1 cellular context compared by ENCODE assay signal in the genomic region with DNA sequence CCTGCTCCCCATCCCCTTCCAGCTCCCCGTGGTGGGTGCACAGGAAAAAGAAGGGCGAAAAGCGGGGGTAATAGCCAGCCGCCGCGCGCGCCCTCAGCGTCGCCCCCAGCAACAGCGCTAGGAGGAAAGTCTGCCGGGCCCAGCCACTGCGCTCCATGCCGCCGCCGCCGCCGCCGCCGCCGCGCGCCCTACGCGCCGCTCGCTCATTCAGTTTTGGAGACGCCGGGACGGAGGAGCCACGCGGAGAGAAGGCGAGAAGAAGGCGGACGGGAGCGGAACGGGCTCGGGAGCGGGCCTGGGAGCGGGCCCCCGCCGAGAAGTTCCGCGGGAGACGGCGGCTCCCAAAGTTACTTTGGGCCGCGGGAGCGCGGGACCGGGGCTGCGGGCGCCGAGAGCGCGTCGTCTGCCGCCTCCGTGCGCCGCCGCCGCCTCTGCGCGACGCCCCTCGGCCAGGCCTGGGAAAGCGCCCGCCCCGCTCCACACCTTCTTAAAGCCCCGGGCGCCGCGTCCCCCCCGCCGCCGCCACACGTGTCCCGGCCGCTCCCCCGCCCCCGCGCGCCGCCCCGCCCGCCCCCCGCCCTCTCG.
TF ChIP-seq lines count a peak whose summit lies in the region.

A gene (minus strand): TSS at position 459 of the 585 bp plus-strand sequence. CDS start 302 bp downstream, at position 157.

TF ChIP-seq in K562, 482 proteins besides CTCF, POLR2A, EP300 and RAD21 (continued from another document):
- TF ChIP-seq, protein P1, sequence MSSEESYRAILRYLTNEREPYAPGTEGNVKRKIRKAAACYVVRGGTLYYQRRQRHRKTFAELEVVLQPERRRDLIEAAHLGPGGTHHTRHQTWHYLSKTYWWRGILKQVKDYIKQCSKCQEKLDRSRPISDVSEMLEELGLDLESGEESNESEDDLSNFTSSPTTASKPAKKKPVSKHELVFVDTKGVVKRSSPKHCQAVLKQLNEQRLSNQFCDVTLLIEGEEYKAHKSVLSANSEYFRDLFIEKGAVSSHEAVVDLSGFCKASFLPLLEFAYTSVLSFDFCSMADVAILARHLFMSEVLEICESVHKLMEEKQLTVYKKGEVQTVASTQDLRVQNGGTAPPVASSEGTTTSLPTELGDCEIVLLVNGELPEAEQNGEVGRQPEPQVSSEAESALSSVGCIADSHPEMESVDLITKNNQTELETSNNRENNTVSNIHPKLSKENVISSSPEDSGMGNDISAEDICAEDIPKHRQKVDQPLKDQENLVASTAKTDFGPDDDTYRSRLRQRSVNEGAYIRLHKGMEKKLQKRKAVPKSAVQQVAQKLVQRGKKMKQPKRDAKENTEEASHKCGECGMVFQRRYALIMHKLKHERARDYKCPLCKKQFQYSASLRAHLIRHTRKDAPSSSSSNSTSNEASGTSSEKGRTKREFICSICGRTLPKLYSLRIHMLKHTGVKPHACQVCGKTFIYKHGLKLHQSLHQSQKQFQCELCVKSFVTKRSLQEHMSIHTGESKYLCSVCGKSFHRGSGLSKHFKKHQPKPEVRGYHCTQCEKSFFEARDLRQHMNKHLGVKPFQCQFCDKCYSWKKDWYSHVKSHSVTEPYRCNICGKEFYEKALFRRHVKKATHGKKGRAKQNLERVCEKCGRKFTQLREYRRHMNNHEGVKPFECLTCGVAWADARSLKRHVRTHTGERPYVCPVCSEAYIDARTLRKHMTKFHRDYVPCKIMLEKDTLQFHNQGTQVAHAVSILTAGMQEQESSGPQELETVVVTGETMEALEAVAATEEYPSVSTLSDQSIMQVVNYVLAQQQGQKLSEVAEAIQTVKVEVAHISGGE (CRISPR knock-in tag; IDR thresholded peaks at IDR 0.05), result peak in 1 of 3 experiments; percentile 53; a peak in 1 of 6 replicates
- TF ChIP-seq YY1 (IDR thresholded peaks at IDR 0.05; ENCODE audit: borderline replicate concordance in 1 of 3, control insufficient read depth in 1 of 3, extremely low read depth in 1 of 3, insufficient read depth in 3 of 3, insufficient read length in 1 of 3, insufficient replicate concordance in 2 of 3, low read depth in 1 of 3, low read length in 2 of 3) (peak in 1 of 3 experiments; percentile 6), RBM14 (IDR thresholded peaks at IDR 0.05; ENCODE audit: borderline replicate concordance, insufficient read depth, low read depth, low read length) (0 out of 2 replicates have a peak, but pooled peaks have one; percentile 37), SMAD4 (CRISPR knock-in tag; conservative IDR thresholded peaks at IDR 0.05) (peak; percentile 61; the same call in 1 of the 2 replicates), SMARCA4 (IDR thresholded peaks at IDR 0.05) (no peak), CBFB (CRISPR knock-in tag; IDR thresholded peaks at IDR 0.05) (0 out of 2 replicates have a peak, but pooled peaks have one; percentile 38), RBBP5 (IDR thresholded peaks at IDR 0.05; ENCODE audit: borderline replicate concordance, insufficient read depth, low read length, poor library complexity, severe bottlenecking) (peak; percentile 65), ZFX (CRISPR knock-in tag; IDR thresholded peaks at IDR 0.05) (peak; percentile 54), FOXK2 (conservative IDR thresholded peaks at IDR 0.05 in 1 of 2, IDR thresholded peaks at IDR 0.05 in 1 of 2; ENCODE audit: low read depth in 2 of 2) (no peak), ZBED1 (IDR thresholded peaks at IDR 0.05) (no peak), ZNF589 (CRISPR knock-in tag; IDR thresholded peaks at IDR 0.05; ENCODE audit: low read depth) (0 out of 2 replicates have a peak, but pooled peaks have one; percentile 9), CXXC5 (CRISPR knock-in tag; IDR thresholded peaks at IDR 0.05) (peak; percentile 84), L3MBTL2 (IDR thresholded peaks at IDR 0.05) (peak; percentile 92)
- TF ChIP-seq, protein P2, sequence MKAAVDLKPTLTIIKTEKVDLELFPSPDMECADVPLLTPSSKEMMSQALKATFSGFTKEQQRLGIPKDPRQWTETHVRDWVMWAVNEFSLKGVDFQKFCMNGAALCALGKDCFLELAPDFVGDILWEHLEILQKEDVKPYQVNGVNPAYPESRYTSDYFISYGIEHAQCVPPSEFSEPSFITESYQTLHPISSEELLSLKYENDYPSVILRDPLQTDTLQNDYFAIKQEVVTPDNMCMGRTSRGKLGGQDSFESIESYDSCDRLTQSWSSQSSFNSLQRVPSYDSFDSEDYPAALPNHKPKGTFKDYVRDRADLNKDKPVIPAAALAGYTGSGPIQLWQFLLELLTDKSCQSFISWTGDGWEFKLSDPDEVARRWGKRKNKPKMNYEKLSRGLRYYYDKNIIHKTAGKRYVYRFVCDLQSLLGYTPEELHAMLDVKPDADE (conservative IDR thresholded peaks at IDR 0.05; ENCODE audit: control insufficient read depth, low read depth, low read length), result peak; percentile 42; the same call in 1 of the 2 replicates
- TF ChIP-seq, protein P3, sequence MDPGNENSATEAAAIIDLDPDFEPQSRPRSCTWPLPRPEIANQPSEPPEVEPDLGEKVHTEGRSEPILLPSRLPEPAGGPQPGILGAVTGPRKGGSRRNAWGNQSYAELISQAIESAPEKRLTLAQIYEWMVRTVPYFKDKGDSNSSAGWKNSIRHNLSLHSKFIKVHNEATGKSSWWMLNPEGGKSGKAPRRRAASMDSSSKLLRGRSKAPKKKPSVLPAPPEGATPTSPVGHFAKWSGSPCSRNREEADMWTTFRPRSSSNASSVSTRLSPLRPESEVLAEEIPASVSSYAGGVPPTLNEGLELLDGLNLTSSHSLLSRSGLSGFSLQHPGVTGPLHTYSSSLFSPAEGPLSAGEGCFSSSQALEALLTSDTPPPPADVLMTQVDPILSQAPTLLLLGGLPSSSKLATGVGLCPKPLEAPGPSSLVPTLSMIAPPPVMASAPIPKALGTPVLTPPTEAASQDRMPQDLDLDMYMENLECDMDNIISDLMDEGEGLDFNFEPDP (CRISPR knock-in tag; IDR thresholded peaks at IDR 0.05), result no peak
- TF ChIP-seq, protein P4, sequence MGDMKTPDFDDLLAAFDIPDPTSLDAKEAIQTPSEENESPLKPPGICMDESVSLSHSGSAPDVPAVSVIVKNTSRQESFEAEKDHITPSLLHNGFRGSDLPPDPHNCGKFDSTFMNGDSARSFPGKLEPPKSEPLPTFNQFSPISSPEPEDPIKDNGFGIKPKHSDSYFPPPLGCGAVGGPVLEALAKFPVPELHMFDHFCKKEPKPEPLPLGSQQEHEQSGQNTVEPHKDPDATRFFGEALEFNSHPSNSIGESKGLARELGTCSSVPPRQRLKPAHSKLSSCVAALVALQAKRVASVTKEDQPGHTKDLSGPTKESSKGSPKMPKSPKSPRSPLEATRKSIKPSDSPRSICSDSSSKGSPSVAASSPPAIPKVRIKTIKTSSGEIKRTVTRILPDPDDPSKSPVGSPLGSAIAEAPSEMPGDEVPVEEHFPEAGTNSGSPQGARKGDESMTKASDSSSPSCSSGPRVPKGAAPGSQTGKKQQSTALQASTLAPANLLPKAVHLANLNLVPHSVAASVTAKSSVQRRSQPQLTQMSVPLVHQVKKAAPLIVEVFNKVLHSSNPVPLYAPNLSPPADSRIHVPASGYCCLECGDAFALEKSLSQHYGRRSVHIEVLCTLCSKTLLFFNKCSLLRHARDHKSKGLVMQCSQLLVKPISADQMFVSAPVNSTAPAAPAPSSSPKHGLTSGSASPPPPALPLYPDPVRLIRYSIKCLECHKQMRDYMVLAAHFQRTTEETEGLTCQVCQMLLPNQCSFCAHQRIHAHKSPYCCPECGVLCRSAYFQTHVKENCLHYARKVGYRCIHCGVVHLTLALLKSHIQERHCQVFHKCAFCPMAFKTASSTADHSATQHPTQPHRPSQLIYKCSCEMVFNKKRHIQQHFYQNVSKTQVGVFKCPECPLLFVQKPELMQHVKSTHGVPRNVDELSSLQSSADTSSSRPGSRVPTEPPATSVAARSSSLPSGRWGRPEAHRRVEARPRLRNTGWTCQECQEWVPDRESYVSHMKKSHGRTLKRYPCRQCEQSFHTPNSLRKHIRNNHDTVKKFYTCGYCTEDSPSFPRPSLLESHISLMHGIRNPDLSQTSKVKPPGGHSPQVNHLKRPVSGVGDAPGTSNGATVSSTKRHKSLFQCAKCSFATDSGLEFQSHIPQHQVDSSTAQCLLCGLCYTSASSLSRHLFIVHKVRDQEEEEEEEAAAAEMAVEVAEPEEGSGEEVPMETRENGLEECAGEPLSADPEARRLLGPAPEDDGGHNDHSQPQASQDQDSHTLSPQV (IDR thresholded peaks at IDR 0.05), result 0 out of 2 replicates have a peak, but pooled peaks have one; percentile 39
- TF ChIP-seq, protein P5, sequence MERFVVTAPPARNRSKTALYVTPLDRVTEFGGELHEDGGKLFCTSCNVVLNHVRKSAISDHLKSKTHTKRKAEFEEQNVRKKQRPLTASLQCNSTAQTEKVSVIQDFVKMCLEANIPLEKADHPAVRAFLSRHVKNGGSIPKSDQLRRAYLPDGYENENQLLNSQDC (CRISPR knock-in tag; IDR thresholded peaks at IDR 0.05), result peak; percentile 78; the same call in 1 of the 2 replicates
